ENCODE assay signal across 32 cellular contexts in genomic region chr7:115350764-115351163, GRCh38.
"Had no signal": no experiment of that assay in that cellular context is flagged by ENCODE, and none has a peak within 500 bp of the region (broad histone marks: within the 10 kb centered on the region; RNA-seq: fewer than 3 reads in every experiment).

No MANE protein-coding gene starts in this region.

- H3K36me3 ChIP-seq: ascending aorta, breast epithelium, esophagus squamous epithelium, WERI-Rb-1 had no signal

- DNase-seq: activated B cell treated with CpG ODN at 0.5 μM for 24 hours; activated CD4-positive, alpha-beta memory T cell treated with anti-CD3 and anti-CD28 coated beads for 36 hours; activated CD4-positive, alpha-beta T cell treated with anti-CD3 and anti-CD28 coated beads for 36 hours; activated CD4-positive, alpha-beta T cell treated with anti-CD3 and anti-CD28 coated beads, Interleukin-2, amount 10 ng/mL, durations not matched to agents 24 days and 14 days; activated CD8-positive, alpha-beta memory T cell treated with anti-CD3 and anti-CD28 coated beads, Interleukin-2, amount 10 ng/mL, durations not matched to agents 7 days and 5 days; activated CD8-positive, alpha-beta memory T cell treated with anti-CD3 and anti-CD28 coated beads, Interleukin-2, amount 50 U/mL, for 4 hours; activated CD8-positive, alpha-beta T cell treated with anti-CD3 and anti-CD28 coated beads, Interleukin-2, amount 10 ng/mL, durations not matched to agents 7 days and 5 days; activated effector memory CD4-positive, alpha-beta T cell treated with anti-CD3 and anti-CD28 coated beads, Interleukin-2, amount 50 U/mL, for 16 hours; activated naive CD4-positive, alpha-beta T cell treated with anti-CD3 and anti-CD28 coated beads for 36 hours; activated naive CD8-positive, alpha-beta T cell treated with anti-CD3 and anti-CD28 coated beads, Interleukin-2, amount 10 ng/mL, durations not matched to agents 7 days and 5 days; activated T-cell treated with anti-CD3 and anti-CD28 coated beads, Interleukin-2, amount 50 U/mL, for 1 hour; activated T-cell treated with anti-CD3 and anti-CD28 coated beads, Interleukin-2, amount 50 U/mL, for 48 hours; dorsolateral prefrontal cortex; effector memory CD4-positive, alpha-beta T cell; endodermal cell; esophagus squamous epithelium; head of caudate nucleus; T-helper 1 cell; T-helper 17 cell; T1000; WERI-Rb-1 had no signal

- H3K4me1 ChIP-seq: ascending aorta, breast epithelium, esophagus squamous epithelium had no signal

- ATAC-seq: activated CD4-positive, alpha-beta T cell treated with anti-CD3 and anti-CD28 coated beads for 36 hours; activated CD4-positive, CD25-positive, alpha-beta regulatory T cell treated with anti-CD3 and anti-CD28 coated beads, Interleukin-2, amount 50 U/mL, for 24 hours; activated CD8-positive, alpha-beta memory T cell treated with anti-CD3 and anti-CD28 coated beads, Interleukin-2, amount 10 ng/mL, durations not matched to agents 7 days and 5 days; activated CD8-positive, alpha-beta T cell treated with anti-CD3 and anti-CD28 coated beads, Interleukin-2, amount 10 ng/mL, durations not matched to agents 7 days and 5 days; T-helper 17 cell had no signal

- H3K9me3 ChIP-seq: ascending aorta, breast epithelium, esophagus squamous epithelium had no signal

- H3K27me3 ChIP-seq: ascending aorta, breast epithelium, dorsolateral prefrontal cortex, esophagus squamous epithelium had no signal

- H3K9me3 Mint-ChIP-seq: activated B cell treated with CpG ODN at 0.5 μM for 24 hours; activated CD4-positive, alpha-beta memory T cell treated with anti-CD3 and anti-CD28 coated beads for 36 hours; activated CD4-positive, alpha-beta T cell treated with anti-CD3 and anti-CD28 coated beads, Interleukin-2, amount 10 ng/mL, durations not matched to agents 24 days and 14 days; activated naive CD4-positive, alpha-beta T cell treated with anti-CD3 and anti-CD28 coated beads for 36 hours; activated naive CD4-positive, alpha-beta T cell treated with anti-CD3 and anti-CD28 coated beads, Interleukin-2, amount 50 U/mL, for 24 hours; activated naive CD8-positive, alpha-beta T cell treated with anti-CD3 and anti-CD28 coated beads, Interleukin-2, amount 10 ng/mL, durations not matched to agents 7 days and 5 days; activated T-helper 1 cell treated with anti-CD3 and anti-CD28 coated beads, Interleukin-12 subunit alpha, Interleukin-12 subunit beta, Interleukin-2, Interleukin-4 antibody, amounts not matched to agents 30 ng/mL and 10 ng/mL and 1 ng/mL, durations not matched to agents 14 hours and 24 hours and 36 hours; activated T-helper 2 cell treated with anti-CD3 and anti-CD28 coated beads, Interferon-gamma antibody, Interleukin-2, Interleukin-4, amounts not matched to agents 10 μg/mL and 5 μg/mL and 100 μg/mL, durations not matched to agents 14 hours and 24 hours and 36 hours; brain; central memory CD8-positive, alpha-beta T cell; dendritic cell treated with granulocyte-macrophage colony-stimulating factor and Interleukin-4, amounts not matched to agents 40 ng/mL and 50 ng/mL, for 4 days; endodermal cell; T-helper 2 cell treated with Interferon-gamma antibody and Interleukin-4, amounts not matched to agents 5 μg/mL and 100 μg/mL, for 36 hours had no signal

- H3K4me3 ChIP-seq: ascending aorta, breast epithelium, coronary artery, dorsolateral prefrontal cortex, esophagus squamous epithelium had no signal

- H3K27ac ChIP-seq: ascending aorta, breast epithelium, coronary artery, dorsolateral prefrontal cortex, esophagus squamous epithelium, WERI-Rb-1 had no signal

- H3K27me3 Mint-ChIP-seq: activated naive CD8-positive, alpha-beta T cell treated with anti-CD3 and anti-CD28 coated beads, Interleukin-2, amount 10 ng/mL, durations not matched to agents 7 days and 5 days; brain; dendritic cell treated with granulocyte-macrophage colony-stimulating factor and Interleukin-4, amounts not matched to agents 40 ng/mL and 50 ng/mL, for 4 days had no signal

- H3K27ac Mint-ChIP-seq: activated B cell treated with CpG ODN at 0.5 μM for 24 hours; activated CD4-positive, alpha-beta memory T cell treated with anti-CD3 and anti-CD28 coated beads for 36 hours; activated CD4-positive, alpha-beta T cell treated with anti-CD3 and anti-CD28 coated beads for 36 hours; activated CD4-positive, alpha-beta T cell treated with anti-CD3 and anti-CD28 coated beads, Interleukin-2, amount 10 ng/mL, durations not matched to agents 24 days and 14 days; activated CD8-positive, alpha-beta memory T cell treated with anti-CD3 and anti-CD28 coated beads, Interleukin-2, amount 10 ng/mL, durations not matched to agents 7 days and 5 days; activated CD8-positive, alpha-beta T cell treated with anti-CD3 and anti-CD28 coated beads, Interleukin-2, amount 10 ng/mL, durations not matched to agents 7 days and 5 days; activated naive CD4-positive, alpha-beta T cell treated with anti-CD3 and anti-CD28 coated beads for 36 hours; activated naive CD4-positive, alpha-beta T cell treated with anti-CD3 and anti-CD28 coated beads, Interleukin-2, amount 50 U/mL, for 24 hours; activated naive CD8-positive, alpha-beta T cell treated with anti-CD3 and anti-CD28 coated beads, Interleukin-2, amount 10 ng/mL, durations not matched to agents 7 days and 5 days; activated T-helper 1 cell treated with anti-CD3 and anti-CD28 coated beads, Interleukin-12 subunit alpha, Interleukin-12 subunit beta, Interleukin-2, Interleukin-4 antibody, amounts not matched to agents 30 ng/mL and 10 ng/mL and 1 ng/mL, durations not matched to agents 14 hours and 24 hours and 36 hours; activated T-helper 2 cell treated with anti-CD3 and anti-CD28 coated beads, Interferon-gamma antibody, Interleukin-2, Interleukin-4, amounts not matched to agents 10 μg/mL and 5 μg/mL and 100 μg/mL, durations not matched to agents 14 hours and 24 hours and 36 hours; brain; dendritic cell treated with granulocyte-macrophage colony-stimulating factor and Interleukin-4, amounts not matched to agents 40 ng/mL and 50 ng/mL, for 4 days; endodermal cell; T-helper 17 cell; T-helper 2 cell treated with Interferon-gamma antibody and Interleukin-4, amounts not matched to agents 5 μg/mL and 100 μg/mL, for 36 hours had no signal

- H3K36me3 Mint-ChIP-seq: activated CD4-positive, alpha-beta memory T cell treated with anti-CD3 and anti-CD28 coated beads for 36 hours; activated naive CD4-positive, alpha-beta T cell treated with anti-CD3 and anti-CD28 coated beads, Interleukin-2, amount 50 U/mL, for 24 hours; activated naive CD8-positive, alpha-beta T cell treated with anti-CD3 and anti-CD28 coated beads, Interleukin-2, amount 10 ng/mL, durations not matched to agents 7 days and 5 days; brain had no signal

- H3K4me1 Mint-ChIP-seq: activated B cell treated with CpG ODN at 0.5 μM for 24 hours; activated CD4-positive, alpha-beta T cell treated with anti-CD3 and anti-CD28 coated beads for 36 hours; activated CD4-positive, alpha-beta T cell treated with anti-CD3 and anti-CD28 coated beads, Interleukin-2, amount 10 ng/mL, durations not matched to agents 24 days and 14 days; activated CD8-positive, alpha-beta memory T cell treated with anti-CD3 and anti-CD28 coated beads, Interleukin-2, amount 10 ng/mL, durations not matched to agents 7 days and 5 days; activated naive CD4-positive, alpha-beta T cell treated with anti-CD3 and anti-CD28 coated beads, Interleukin-2, amount 50 U/mL, for 24 hours; activated naive CD8-positive, alpha-beta T cell treated with anti-CD3 and anti-CD28 coated beads, Interleukin-2, amount 10 ng/mL, durations not matched to agents 7 days and 5 days; brain; central memory CD8-positive, alpha-beta T cell; endodermal cell; T-helper 17 cell had no signal

- H3K4me3 Mint-ChIP-seq: activated B cell treated with CpG ODN at 0.5 μM for 24 hours; activated CD4-positive, alpha-beta memory T cell treated with anti-CD3 and anti-CD28 coated beads for 36 hours; activated CD4-positive, alpha-beta T cell treated with anti-CD3 and anti-CD28 coated beads for 36 hours; activated CD4-positive, alpha-beta T cell treated with anti-CD3 and anti-CD28 coated beads, Interleukin-2, amount 10 ng/mL, durations not matched to agents 24 days and 14 days; activated CD8-positive, alpha-beta memory T cell treated with anti-CD3 and anti-CD28 coated beads, Interleukin-2, amount 10 ng/mL, durations not matched to agents 7 days and 5 days; activated CD8-positive, alpha-beta T cell treated with anti-CD3 and anti-CD28 coated beads, Interleukin-2, amount 10 ng/mL, durations not matched to agents 7 days and 5 days; activated naive CD4-positive, alpha-beta T cell treated with anti-CD3 and anti-CD28 coated beads for 36 hours; activated naive CD4-positive, alpha-beta T cell treated with anti-CD3 and anti-CD28 coated beads, Interleukin-2, amount 50 U/mL, for 24 hours; activated naive CD8-positive, alpha-beta T cell treated with anti-CD3 and anti-CD28 coated beads, Interleukin-2, amount 10 ng/mL, durations not matched to agents 7 days and 5 days; activated T-helper 1 cell treated with anti-CD3 and anti-CD28 coated beads, Interleukin-12 subunit alpha, Interleukin-12 subunit beta, Interleukin-2, Interleukin-4 antibody, amounts not matched to agents 30 ng/mL and 10 ng/mL and 1 ng/mL, durations not matched to agents 14 hours and 24 hours and 36 hours; brain; central memory CD8-positive, alpha-beta T cell; dendritic cell treated with granulocyte-macrophage colony-stimulating factor and Interleukin-4, amounts not matched to agents 40 ng/mL and 50 ng/mL, for 4 days; endodermal cell; T-helper 17 cell; T-helper 2 cell treated with Interferon-gamma antibody and Interleukin-4, amounts not matched to agents 5 μg/mL and 100 μg/mL, for 36 hours had no signal
